In genomic region chr2:127673304-127674069, GRCh38 we compare ENCODE assay signal across 13 cellular contexts. TPM values are rescaled to one million over a fixed set of nuclear protein-coding genes. Genes with fewer than 3 reads are reported as not detected.
DNase-seq lines count a peak whose midpoint lies in the region; ATAC-seq lines count a peak whose summit lies in the region.
"Had no signal": no experiment of that assay in that cellular context is flagged by ENCODE, and none has a peak within 500 bp of the region (broad histone marks: within the 10 kb centered on the region; RNA-seq: fewer than 3 reads in every experiment).

No MANE protein-coding gene starts in this region.

- intact Hi-C loops in naive thymus-derived CD4-positive, alpha-beta T cell (cut with micrococcal nuclease), result no loop called here

- peak overlapping the region; percentile 83 for H3K4me3 Mint-ChIP-seq in activated naive CD8-positive, alpha-beta T cell
- no peak overlapping the region for H3K4me3 Mint-ChIP-seq in activated naive CD8-positive, alpha-beta T cell treated with anti-CD3 and anti-CD28 coated beads for 36 hours
- H3K4me3 Mint-ChIP-seq in naive thymus-derived CD4-positive, alpha-beta T cell, result peak overlapping the region; percentile 27 to 86 (median 71)

- 68 to 75% methylated on average over 17 of the region's 17 CpGs for WGBS in esophagus, 2 donors

- no peaks in the 10 kb centered on the region for H3K36me3 ChIP-seq in esophagus (ENCODE audit: control insufficient read depth in 2 of 2, insufficient read depth in 2 of 2, low read length in 1 of 2)
- H3K36me3 ChIP-seq in naive thymus-derived CD4-positive, alpha-beta T cell (ENCODE audit: control insufficient read depth in 2 of 3, insufficient read depth in 3 of 3, low read length in 3 of 3), result no peaks in the 10 kb centered on the region

- peaks cover 11% of the 10 kb centered on the region for H3K4me1 Mint-ChIP-seq in activated naive CD8-positive, alpha-beta T cell (ENCODE audit: low read depth)
- H3K4me1 Mint-ChIP-seq in activated naive CD8-positive, alpha-beta T cell treated with anti-CD3 and anti-CD28 coated beads for 36 hours, result peaks cover 5% of the 10 kb centered on the region
- H3K4me1 Mint-ChIP-seq in naive thymus-derived CD4-positive, alpha-beta T cell, result peaks cover 4 to 13% (median 9%) of the 10 kb centered on the region in 7 donors

- H3K27ac Mint-ChIP-seq in activated naive CD8-positive, alpha-beta T cell, result no peak overlapping the region
- H3K27ac Mint-ChIP-seq in activated naive CD8-positive, alpha-beta T cell treated with anti-CD3 and anti-CD28 coated beads for 36 hours, result no peak overlapping the region
- H3K27ac Mint-ChIP-seq in naive thymus-derived CD4-positive, alpha-beta T cell, result peak overlapping the region in 1 of 9 donors; percentile 58

- POLR2A ChIA-PET in naive thymus-derived CD4-positive, alpha-beta T cell (lab: Charles Lee), result no interaction called here

- H3K27ac ChIP-seq in esophagus (ENCODE audit: low read depth in 2 of 2, low read length in 1 of 2), result peak overlapping the region; percentile 79 to 84
- H3K27ac ChIP-seq in naive thymus-derived CD4-positive, alpha-beta T cell (ENCODE audit: low read depth, low read length), result no peak overlapping the region

- no peaks in the 10 kb centered on the region for H3K36me3 Mint-ChIP-seq in activated naive CD8-positive, alpha-beta T cell
- H3K36me3 Mint-ChIP-seq in activated naive CD8-positive, alpha-beta T cell treated with anti-CD3 and anti-CD28 coated beads for 36 hours, result no peaks in the 10 kb centered on the region
- H3K36me3 Mint-ChIP-seq in naive thymus-derived CD4-positive, alpha-beta T cell, result no peaks in the 10 kb centered on the region

- no peak for ATAC-seq in naive thymus-derived CD4-positive, alpha-beta T cell
- ATAC-seq: GM12878 had no signal

- H3K4me3 ChIP-seq in esophagus (ENCODE audit: low read depth in 1 of 2, low read length in 2 of 2), result peak overlapping the region; percentile 47 to 56
- no peak overlapping the region for H3K4me3 ChIP-seq in naive thymus-derived CD4-positive, alpha-beta T cell (ENCODE audit: low read length)
- H3K4me3 ChIP-seq: GM12878 had no signal

- DNase-seq in activated naive CD8-positive, alpha-beta T cell treated with anti-CD3 and anti-CD28 coated beads for 36 hours, result no peak
- DNase-seq in naive thymus-derived CD4-positive, alpha-beta T cell, result no peak
- DNase-seq in ureter (ENCODE audit: low spot score), result peak; percentile 40
- no peak for DNase-seq in SKM-1 treated with dmso at 0.1 percent for 144 hours (lab: John Stamatoyannopoulos, UW; ENCODE audit: unreplicated experiment)
- DNase-seq in NCI-H2171 (lab: John Stamatoyannopoulos, UW), result no peak
- DNase-seq in kidney glomerular epithelial cell (lab: John Stamatoyannopoulos, UW), result no peak
- DNase-seq: activated gamma-delta T cell treated with Interleukin-2 at 50 U/mL for 16 hours, AML-193 had no signal

- H3K27me3 ChIP-seq in esophagus (ENCODE audit: control insufficient read depth in 1 of 2, insufficient read depth in 2 of 2, low read length in 2 of 2), result no peaks in the 10 kb centered on the region
- peaks cover 0 to 6% of the 10 kb centered on the region in 2 donors for H3K27me3 ChIP-seq in naive thymus-derived CD4-positive, alpha-beta T cell (ENCODE audit: control insufficient read depth in 2 of 2, insufficient read depth in 2 of 2, low read length in 2 of 2)

- H3K9me3 ChIP-seq in esophagus (ENCODE audit: control insufficient read depth in 2 of 2, insufficient read depth in 1 of 2, low read depth in 1 of 2, low read length in 1 of 2), result no peaks in the 10 kb centered on the region
- H3K9me3 ChIP-seq in naive thymus-derived CD4-positive, alpha-beta T cell (ENCODE audit: control insufficient read depth in 2 of 3, low read length in 3 of 3), result no peaks in the 10 kb centered on the region

- H3K27me3 Mint-ChIP-seq in activated naive CD8-positive, alpha-beta T cell, result peaks cover 34% of the 10 kb centered on the region
- H3K27me3 Mint-ChIP-seq in activated naive CD8-positive, alpha-beta T cell treated with anti-CD3 and anti-CD28 coated beads for 36 hours, result peaks cover 56% of the 10 kb centered on the region
- peaks cover 56 to 77% (median 62%) of the 10 kb centered on the region in 5 donors for H3K27me3 Mint-ChIP-seq in naive thymus-derived CD4-positive, alpha-beta T cell

- CTCF ChIA-PET in naive thymus-derived CD4-positive, alpha-beta T cell (lab: Charles Lee), result no interaction called here

- no peaks in the 10 kb centered on the region for H3K9me3 Mint-ChIP-seq in activated naive CD8-positive, alpha-beta T cell (ENCODE audit: low read depth)
- no peaks in the 10 kb centered on the region for H3K9me3 Mint-ChIP-seq in activated naive CD8-positive, alpha-beta T cell treated with anti-CD3 and anti-CD28 coated beads for 36 hours
- peaks cover 0 to 2% (median 0%) of the 10 kb centered on the region in 11 donors for H3K9me3 Mint-ChIP-seq in naive thymus-derived CD4-positive, alpha-beta T cell

- peaks cover 2 to 5% of the 10 kb centered on the region in 2 donors for H3K4me1 ChIP-seq in esophagus (ENCODE audit: control insufficient read depth in 2 of 2, insufficient read depth in 2 of 2, low read length in 1 of 2)
- H3K4me1 ChIP-seq in naive thymus-derived CD4-positive, alpha-beta T cell (ENCODE audit: control insufficient read depth in 2 of 2, insufficient read depth in 2 of 2, low read length in 2 of 2), result no peaks in the 10 kb centered on the region

RNA-seq across cellular contexts. Expression of gene LIMS2, which starts 1.8 kb away (rescaled TPM):
- 10 to 100 TPM; 14.6 to 15.8 TPM for total RNA-seq in activated naive CD8-positive, alpha-beta T cell treated with anti-CD3 and anti-CD28 coated beads for 36 hours
- 10 to 100 TPM; 32.4 to 58.4 TPM for polyA plus RNA-seq in esophagus
- 10 to 100 TPM in 2 of 5 experiments, 1 to 10 TPM in 3; 5.3 to 13.7 (median 10.0) TPM for total RNA-seq in naive thymus-derived CD4-positive, alpha-beta T cell
- polyA plus RNA-seq in naive thymus-derived CD4-positive, alpha-beta T cell, result 10 to 100 TPM; 17.0 to 27.0 TPM
- 112 TPM for total RNA-seq in ureter
- polyA plus RNA-seq: neural cell had no signal

RNA-seq across cellular contexts. Expression of gene GPR17, which starts 27.5 kb away (rescaled TPM):
- not detected for total RNA-seq in activated naive CD8-positive, alpha-beta T cell treated with anti-CD3 and anti-CD28 coated beads for 36 hours
- polyA plus RNA-seq in esophagus, result 1 to 10 TPM in 1 of 2 donors, under 1 TPM in 1; 0.26 to 1.6 TPM
- not detected for total RNA-seq in naive thymus-derived CD4-positive, alpha-beta T cell
- not detected for polyA plus RNA-seq in naive thymus-derived CD4-positive, alpha-beta T cell
- not detected for total RNA-seq in ureter
- total RNA-seq: esophagus mucosa, GM12878 had no signal
- polyA plus RNA-seq: GM12878, neural cell had no signal

RNA-seq across cellular contexts. Expression of gene SFT2D3, which starts 27.8 kb away (rescaled TPM):
- 1 to 10 TPM; 3.9 to 4.4 TPM for total RNA-seq in activated naive CD8-positive, alpha-beta T cell treated with anti-CD3 and anti-CD28 coated beads for 36 hours
- 1 to 10 TPM; 3.8 to 4.2 TPM for polyA plus RNA-seq in esophagus
- 10 to 100 TPM in 2 of 5 experiments, 1 to 10 TPM in 3; 6.0 to 17.8 (median 8.9) TPM for total RNA-seq in naive thymus-derived CD4-positive, alpha-beta T cell
- polyA plus RNA-seq in naive thymus-derived CD4-positive, alpha-beta T cell, result 1 to 10 TPM; 1.4 to 2.1 TPM
- 7.3 TPM for total RNA-seq in ureter
